ENCODE assay signal across 12 cellular contexts in genomic region chr19:1097810-1098176, GRCh38. TPM values are rescaled to one million over a fixed set of nuclear protein-coding genes. Genes with fewer than 3 reads are reported as not detected.
DNase-seq lines count a peak whose midpoint lies in the region; ATAC-seq and TF ChIP-seq lines count a peak whose summit lies in the region.
"Had no signal": no experiment of that assay in that cellular context is flagged by ENCODE, and none has a peak within 500 bp of the region (broad histone marks: within the 10 kb centered on the region; RNA-seq: fewer than 3 reads in every experiment).

No MANE protein-coding gene starts in this region.

- no peak overlapping the region for H3K4me3 Mint-ChIP-seq in activated naive CD4-positive, alpha-beta T cell treated with anti-CD3 and anti-CD28 coated beads, Interleukin-2, amount 10 ng/mL, durations not matched to agents 7 days and 5 days
- peak overlapping the region; percentile 47 for H3K4me3 Mint-ChIP-seq in type B pancreatic cell

- H3K27ac ChIP-seq in VCaP = peak overlapping the region; percentile 56
- H3K27ac ChIP-seq in liver (ENCODE audit: low read depth in 1 of 2, low read length in 2 of 2) = peak overlapping the region; percentile 88 to 97

- peaks cover 7% of the 10 kb centered on the region for H3K36me3 Mint-ChIP-seq in activated naive CD4-positive, alpha-beta T cell treated with anti-CD3 and anti-CD28 coated beads, Interleukin-2, amount 10 ng/mL, durations not matched to agents 7 days and 5 days
- no peaks in the 10 kb centered on the region for H3K36me3 Mint-ChIP-seq in type B pancreatic cell

- H3K27me3 ChIP-seq in liver (ENCODE audit: control insufficient read depth in 4 of 4, insufficient read depth in 4 of 4, low read length in 3 of 4) = no peaks in the 10 kb centered on the region

- H3K27ac Mint-ChIP-seq in activated naive CD4-positive, alpha-beta T cell treated with anti-CD3 and anti-CD28 coated beads, Interleukin-2, amount 10 ng/mL, durations not matched to agents 7 days and 5 days = peak overlapping the region; percentile 75
- H3K27ac Mint-ChIP-seq in type B pancreatic cell = peak overlapping the region; percentile 91

- intact Hi-C loops in mucosa of descending colon (cut with DNase I, micrococcal nuclease) = no loop called here

- no peaks in the 10 kb centered on the region for H3K9me3 ChIP-seq in liver (ENCODE audit: control insufficient read depth in 4 of 4, low read length in 3 of 4)
- H3K9me3 ChIP-seq in mucosa of descending colon = no peaks in the 10 kb centered on the region
- H3K9me3 ChIP-seq: SK-N-SH had no signal

- TF ChIP-seq CTCF in VCaP (conservative IDR thresholded peaks at IDR 0.05) (no peak), liver (IDR thresholded peaks at IDR 0.05; ENCODE audit: low read depth, low read length, missing input control) (no peak), type B pancreatic cell (conservative IDR thresholded peaks at IDR 0.05) (no peak), mucosa of descending colon (IDR thresholded peaks at IDR 0.05) (no peak)

- H3K36me3 ChIP-seq in liver (ENCODE audit: control insufficient read depth in 4 of 4, insufficient read depth in 3 of 4, low read depth in 1 of 4, low read length in 3 of 4) (peaks cover 0 to 1% (median 0%) of the 10 kb centered on the region in 4 donors), mucosa of descending colon (ENCODE audit: low read depth) (no peaks in the 10 kb centered on the region)

- H3K9me3 Mint-ChIP-seq in activated naive CD4-positive, alpha-beta T cell treated with anti-CD3 and anti-CD28 coated beads, Interleukin-2, amount 10 ng/mL, durations not matched to agents 7 days and 5 days = peaks cover 11% of the 10 kb centered on the region
- H3K9me3 Mint-ChIP-seq in type B pancreatic cell = no peaks in the 10 kb centered on the region
- H3K9me3 Mint-ChIP-seq: CD8-positive, alpha-beta memory T cell had no signal

- ATAC-seq in mucosa of descending colon (no peak), GM18505 (IDR thresholded peaks at IDR 0.05; ENCODE audit: unreplicated experiment) (no peak)

- H3K4me1 ChIP-seq in liver (ENCODE audit: control insufficient read depth in 4 of 4, insufficient read depth in 4 of 4, low read length in 3 of 4) = peaks cover 18 to 69% (median 50%) of the 10 kb centered on the region in 4 donors
- peaks cover 37% of the 10 kb centered on the region for H3K4me1 ChIP-seq in mucosa of descending colon (ENCODE audit: low read depth)

- H3K9ac ChIP-seq in liver (ENCODE audit: low read depth in 1 of 2, low read length in 2 of 2) = peak overlapping the region in 1 of 2 donors; percentile 73
- H3K9ac ChIP-seq: SK-N-SH had no signal

- peaks cover 84% of the 10 kb centered on the region for H3K4me1 Mint-ChIP-seq in activated naive CD4-positive, alpha-beta T cell treated with anti-CD3 and anti-CD28 coated beads, Interleukin-2, amount 10 ng/mL, durations not matched to agents 7 days and 5 days
- H3K4me1 Mint-ChIP-seq in type B pancreatic cell (ENCODE audit: unreplicated experiment) = peaks cover 18% of the 10 kb centered on the region

- no peaks in the 10 kb centered on the region for H3K27me3 Mint-ChIP-seq in activated naive CD4-positive, alpha-beta T cell treated with anti-CD3 and anti-CD28 coated beads, Interleukin-2, amount 10 ng/mL, durations not matched to agents 7 days and 5 days
- no peaks in the 10 kb centered on the region for H3K27me3 Mint-ChIP-seq in type B pancreatic cell

- 24% methylated on average over 7 of the region's 7 CpGs for WGBS in liver

- TF ChIP-seq RAD21 in liver (IDR thresholded peaks at IDR 0.05) = peak in 1 of 2 donors; percentile 38

- no peak overlapping the region for H3K4me3 ChIP-seq in liver (ENCODE audit: low read depth in 1 of 3, low read length in 3 of 3)
- H3K4me3 ChIP-seq in mucosa of descending colon = no peak overlapping the region

- DNase-seq in activated naive CD4-positive, alpha-beta T cell treated with anti-CD3 and anti-CD28 coated beads, Interleukin-2, amount 10 ng/mL, durations not matched to agents 7 days and 5 days = no peak
- no peak for DNase-seq in activated naive CD4-positive, alpha-beta T cell (lab: John Stamatoyannopoulos, UW)
- DNase-seq in type B pancreatic cell (ENCODE audit: extremely low spot score, unreplicated experiment) = no peak
- no peak for DNase-seq in amniotic stem cell (lab: John Stamatoyannopoulos, UW)
- DNase-seq in mucosa of descending colon = no peak
- DNase-seq: activated CD8-positive, alpha-beta memory T cell treated with anti-CD3 and anti-CD28 coated beads, Interleukin-2, amount 50 U/mL, for 48 hours; CD8-positive, alpha-beta memory T cell; NCI-H226; SK-N-SH had no signal

- no peak for TF ChIP-seq POLR2A in GM18505 (IDR thresholded peaks at IDR 0.05; ENCODE audit: borderline replicate concordance, extremely low read depth, insufficient read depth, insufficient read length)

- CTCF ChIA-PET in activated naive CD4-positive, alpha-beta T cell treated with anti-CD3 and anti-CD28 coated beads, Interleukin-2, amount 10 ng/mL, durations not matched to agents 7 days and 5 days (lab: Charles Lee) = interaction anchor here (0.7 to 2.4 kb wide), 2 partner anchors 16 to 202 kb away, joined by 3 to 5 read pairs; no protein-coding TSS in a partner anchor

TF ChIP-seq in liver, 16 proteins besides CTCF, POLR2A, EP300 and RAD21 (continues in another document):
- TF ChIP-seq JUND (IDR thresholded peaks at IDR 0.05) = peak; percentile 53 to 54
- TF ChIP-seq ZBTB33 (IDR thresholded peaks at IDR 0.05) = no peak
- TF ChIP-seq HNF4G (IDR thresholded peaks at IDR 0.05) = no peak
- TF ChIP-seq REST (IDR thresholded peaks at IDR 0.05) = peak; percentile 24
- TF ChIP-seq FOXA2 (IDR thresholded peaks at IDR 0.05) = peak; percentile 33
- no peak for TF ChIP-seq ATF3 (IDR thresholded peaks at IDR 0.05)
- TF ChIP-seq HNF4A (conservative IDR thresholded peaks at IDR 0.05) = peak in 1 of 2 donors; percentile 56
- no peak for TF ChIP-seq FOXA1 (IDR thresholded peaks at IDR 0.05)
- TF ChIP-seq RXRA (IDR thresholded peaks at IDR 0.05) = peak; percentile 89 to 92
- no peak for TF ChIP-seq YY1 (IDR thresholded peaks at IDR 0.05)
- peak; percentile 17 for TF ChIP-seq MAX (IDR thresholded peaks at IDR 0.05)

RNA-seq across cellular contexts. Expression of gene POLR2E, which starts 2.6 kb away (rescaled TPM):
- total RNA-seq in liver (100 to 1,000 TPM in 1 of 2 donors, 10 to 100 TPM in 1; 51.8 to 168 TPM), type B pancreatic cell (ENCODE audit: low replicate concordance) (171 and 181 TPM in 2 replicates), mucosa of descending colon (100 to 1,000 TPM; 108 to 138 (median 133) TPM)
- polyA plus RNA-seq in liver = 100 to 1,000 TPM; 175 to 211 TPM

RNA-seq across cellular contexts. Expression of gene GPX4, which starts 6.0 kb away (rescaled TPM):
- 100 to 1,000 TPM; 122 to 149 TPM for total RNA-seq in liver
- polyA plus RNA-seq in liver = 100 to 1,000 TPM; 447 to 558 TPM
- 174 and 204 TPM in 2 replicates for total RNA-seq in type B pancreatic cell (ENCODE audit: low replicate concordance)
- 100 to 1,000 TPM; 126 to 187 (median 144) TPM for total RNA-seq in mucosa of descending colon

RNA-seq across cellular contexts. Expression of gene ARHGAP45, which starts 30.8 kb away (rescaled TPM):
- total RNA-seq in liver (10 to 100 TPM; 13.6 to 27.5 TPM), type B pancreatic cell (ENCODE audit: low replicate concordance) (2.6 and 4.5 TPM in 2 replicates), mucosa of descending colon (10 to 100 TPM; 33.9 to 64.3 (median 58.8) TPM)
- polyA plus RNA-seq in liver = 1 to 10 TPM; 3.3 to 5.8 TPM

RNA-seq across cellular contexts. Expression of gene ABCA7, which starts 57.9 kb away (rescaled TPM):
- 10 to 100 TPM in 1 of 2 donors, 1 to 10 TPM in 1; 5.3 to 60.9 TPM for total RNA-seq in liver
- 1 to 10 TPM; 3.0 to 4.4 TPM for polyA plus RNA-seq in liver
- total RNA-seq in type B pancreatic cell (ENCODE audit: low replicate concordance) = 23.9 and 26.1 TPM in 2 replicates
- total RNA-seq in mucosa of descending colon = 10 to 100 TPM; 23.5 to 25.6 (median 25.6) TPM
